In genomic region chr13:27425151-27425917, GRCh38 we compare ENCODE assay signal across 9 cellular contexts. TPM values are rescaled to one million over a fixed set of nuclear protein-coding genes. Genes with fewer than 3 reads are reported as not detected.
DNase-seq lines count a peak whose midpoint lies in the region; ATAC-seq, FAIRE-seq and TF ChIP-seq lines count a peak whose summit lies in the region.
"Had no signal": no experiment of that assay in that cellular context is flagged by ENCODE, and none has a peak within 500 bp of the region (broad histone marks: within the 10 kb centered on the region; RNA-seq: fewer than 3 reads in every experiment).

No MANE protein-coding gene starts in this region.

- TF ChIP-seq POLR2A in HepG2 (IDR thresholded peaks at IDR 0.05; ENCODE audit: insufficient read depth in 1 of 2, low read depth in 2 of 2, low read length in 2 of 2) = no peak

- CTCF ChIA-PET in activated CD4-positive, alpha-beta T cell treated with anti-CD3 and anti-CD28 coated beads, Interleukin-2, amount 10 ng/mL, durations not matched to agents 7 days and 5 days (lab: Charles Lee) = interaction anchor here (1.0 to 4.8 kb wide), 6 partner anchors 11 to 29 kb away, joined by 3 to 23 read pairs (median 4); no protein-coding TSS in a partner anchor
- CTCF ChIA-PET in HepG2 (lab: Yijun Ruan, JAX; ENCODE audit: low intra/inter-chr PET ratio, low total read pairs) = interaction anchor here (0.7 to 2.0 kb wide), 5 partner anchors 19 to 63 kb away, joined by 3 to 8 read pairs (median 7); no protein-coding TSS in a partner anchor

- H3K4me3 ChIP-seq in Karpas-422 (ENCODE audit: low read length) = peak overlapping the region; percentile 73
- peak overlapping the region; percentile 82 to 94 for H3K4me3 ChIP-seq in ascending aorta
- peak overlapping the region; percentile 46 to 74 (median 56); a peak in 5 of 6 replicates for H3K4me3 ChIP-seq in HepG2 (replicated peaks in 1 of 3; ENCODE audit: insufficient read depth in 1 of 3, low read depth in 2 of 3, low read length in 3 of 3)
- H3K4me3 ChIP-seq in thymus (ENCODE audit: low read length) = peak overlapping the region; percentile 76

- peaks cover 38% of the 10 kb centered on the region for H3K36me3 Mint-ChIP-seq in activated CD4-positive, alpha-beta T cell treated with anti-CD3 and anti-CD28 coated beads, Interleukin-2, amount 10 ng/mL, durations not matched to agents 7 days and 5 days (ENCODE audit: low read depth)

- no peak for DNase-seq in activated CD4-positive, alpha-beta T cell treated with anti-CD3 and anti-CD28 coated beads, Interleukin-2, amount 10 ng/mL, durations not matched to agents 7 days and 5 days
- DNase-seq in activated CD4-positive, alpha-beta T cell treated with anti-CD3 and anti-CD28 coated beads, Interleukin-2, amount 50 U/mL, for 1 hour = no peak
- DNase-seq in Karpas-422 = peak; percentile 59
- DNase-seq in ascending aorta (ENCODE audit: low spot score in 2 of 2) = no peak
- DNase-seq in HepG2 (ENCODE audit: low spot score) = no peak
- DNase-seq in NCI-H2081 (lab: John Stamatoyannopoulos, UW) = no peak

- no TSS peak for BruUV-seq in HepG2 (replicated peaks; lab: Mats Ljungman, UMichigan)

- TF ChIP-seq CTCF in ascending aorta (IDR thresholded peaks at IDR 0.05) = no peak
- TF ChIP-seq CTCF in HepG2 (CRISPR knock-in tag; IDR thresholded peaks at IDR 0.05) = no peak

- TF ChIP-seq EP300 in HepG2 (IDR thresholded peaks at IDR 0.05; ENCODE audit: low read depth in 2 of 2, low read length in 2 of 2) (no peak), HepG2 (CRISPR knock-in tag; IDR thresholded peaks at IDR 0.05; ENCODE audit: borderline replicate concordance) (no peak)

- H3K27ac Mint-ChIP-seq in activated CD4-positive, alpha-beta T cell treated with anti-CD3 and anti-CD28 coated beads, Interleukin-2, amount 10 ng/mL, durations not matched to agents 7 days and 5 days = peak overlapping the region; percentile 97

- POLR2A ChIA-PET in activated CD4-positive, alpha-beta T cell treated with anti-CD3 and anti-CD28 coated beads, Interleukin-2, amount 10 ng/mL, durations not matched to agents 7 days and 5 days (lab: Charles Lee) = interaction anchor here (1.4 to 1.8 kb wide), 2 partner anchors 17 to 25 kb away, joined by 4 to 10 read pairs; partner anchors contain the start of gene MTIF3
- POLR2A ChIA-PET in HepG2 (lab: Yijun Ruan, JAX) = interaction anchor here (0.6 to 3.4 kb wide), 10 partner anchors 9 to 52 kb away, joined by 3 to 38 read pairs (median 6); partner anchors contain the start of gene MTIF3

- H3K9me3 ChIP-seq in Karpas-422 (ENCODE audit: low read length) = no peaks in the 10 kb centered on the region
- no peaks in the 10 kb centered on the region for H3K9me3 ChIP-seq in ascending aorta
- no peaks in the 10 kb centered on the region for H3K9me3 ChIP-seq in HepG2 (ENCODE audit: low read length)
- no peaks in the 10 kb centered on the region for H3K9me3 ChIP-seq in thymus (ENCODE audit: control insufficient read depth)

- H3K4me2 ChIP-seq in Karpas-422 (ENCODE audit: low read depth, low read length, poor library complexity, severe bottlenecking) = peak overlapping the region; percentile 82
- peak overlapping the region; percentile 80 for H3K4me2 ChIP-seq in HepG2 (ENCODE audit: low read depth, low read length)

- H3K9ac ChIP-seq in Karpas-422 (ENCODE audit: low read length) (peak overlapping the region; percentile 99), HepG2 (ENCODE audit: insufficient read depth, low read depth, low read length) (peak overlapping the region; percentile 79)

- 66% methylated on average over 12 of the region's 13 CpGs for WGBS in HepG2 (ENCODE audit: low lambda C conversion rate)
- WGBS in thymus = 14% methylated on average over 13 of the region's 13 CpGs

- H3K27ac ChIP-seq in Karpas-422 (ENCODE audit: low read length) (peak overlapping the region; percentile 81), ascending aorta (peak overlapping the region; percentile 84 to 87), HepG2 (ENCODE audit: extremely low read length, insufficient read depth, low read length) (peak overlapping the region; percentile 77), thymus (ENCODE audit: low read depth) (peak overlapping the region; percentile 97)

- H3K79me2 ChIP-seq in Karpas-422 (ENCODE audit: low read length) = peaks cover 57% of the 10 kb centered on the region
- H3K79me2 ChIP-seq in HepG2 (ENCODE audit: insufficient read depth, low read length) = peaks cover 27% of the 10 kb centered on the region

- H3K27me3 Mint-ChIP-seq in activated CD4-positive, alpha-beta T cell treated with anti-CD3 and anti-CD28 coated beads, Interleukin-2, amount 10 ng/mL, durations not matched to agents 7 days and 5 days = no peaks in the 10 kb centered on the region

- H3K4me1 ChIP-seq in Karpas-422 (ENCODE audit: low read length) (peaks cover 25% of the 10 kb centered on the region), ascending aorta (peaks cover 9 to 22% of the 10 kb centered on the region in 2 donors), HepG2 (ENCODE audit: insufficient read depth, low read length) (peaks cover 51% of the 10 kb centered on the region), thymus (ENCODE audit: control insufficient read depth, insufficient read depth, low read length) (peaks cover 19% of the 10 kb centered on the region)

- H3K36me3 ChIP-seq in Karpas-422 (ENCODE audit: insufficient read depth, low read length) (peaks cover 34% of the 10 kb centered on the region), ascending aorta (peaks cover 10 to 18% of the 10 kb centered on the region in 2 donors), HepG2 (replicated peaks in 1 of 2; ENCODE audit: control insufficient read depth in 1 of 2, insufficient read depth in 2 of 2, low read length in 2 of 2) (peaks cover 9 to 30% of the 10 kb centered on the region in 2 experiments; a peak in 4 of 5 replicates), thymus (ENCODE audit: control insufficient read depth, insufficient read depth) (peaks cover 7% of the 10 kb centered on the region)

- ATAC-seq in HepG2 = peak; percentile 47
- ATAC-seq in GM21737 (IDR thresholded peaks at IDR 0.05; ENCODE audit: unreplicated experiment) = no peak

- no peaks in the 10 kb centered on the region for H3K9me3 Mint-ChIP-seq in activated CD4-positive, alpha-beta T cell treated with anti-CD3 and anti-CD28 coated beads, Interleukin-2, amount 10 ng/mL, durations not matched to agents 7 days and 5 days

- in situ Hi-C loops in HepG2 (cut with HindIII; ENCODE audit: extremely low pct_ligation_motif_present, low pct_unique_long_range_greater_than_20kb) = no loop called here

- H3K4me3 Mint-ChIP-seq in activated CD4-positive, alpha-beta T cell treated with anti-CD3 and anti-CD28 coated beads, Interleukin-2, amount 10 ng/mL, durations not matched to agents 7 days and 5 days = peak overlapping the region; percentile 87

- intact Hi-C loops in ascending aorta (cut with DNase I) = loop anchor here (2.0 to 5.0 kb wide), 4 partner anchors 51 to 441 kb away; partner anchors contain the start of genes RASL11A and USP12
- intact Hi-C loops in HepG2 (cut with micrococcal nuclease; ENCODE audit: unreplicated experiment) = loop anchor here (2.0 kb wide), 2 partner anchors 25 to 51 kb away; partner anchors contain the start of gene MTIF3

- H3K27me3 ChIP-seq in Karpas-422 (ENCODE audit: low read length) = no peaks in the 10 kb centered on the region
- no peaks in the 10 kb centered on the region for H3K27me3 ChIP-seq in ascending aorta
- no peaks in the 10 kb centered on the region for H3K27me3 ChIP-seq in HepG2 (ENCODE audit: control insufficient read depth in 1 of 2, insufficient read depth in 2 of 2, low read length in 2 of 2)
- H3K27me3 ChIP-seq in thymus (ENCODE audit: control insufficient read depth, insufficient read depth) = no peaks in the 10 kb centered on the region

- peaks cover 54% of the 10 kb centered on the region for H3K4me1 Mint-ChIP-seq in activated CD4-positive, alpha-beta T cell treated with anti-CD3 and anti-CD28 coated beads, Interleukin-2, amount 10 ng/mL, durations not matched to agents 7 days and 5 days

- peaks cover 18% of the 10 kb centered on the region; the same call in 1 of the 2 replicates for H4K20me1 ChIP-seq in Karpas-422 (ENCODE audit: insufficient read depth, low read depth, low read length)
- no peaks in the 10 kb centered on the region for H4K20me1 ChIP-seq in HepG2 (ENCODE audit: insufficient read depth, low read length)

- H2AFZ ChIP-seq in Karpas-422 (ENCODE audit: low read length) = peak overlapping the region; percentile 60; the same call in 1 of the 2 replicates
- H2AFZ ChIP-seq in HepG2 (ENCODE audit: low read length) = no peak overlapping the region

- no peaks in the 10 kb centered on the region for H3K9me2 ChIP-seq in Karpas-422 (replicated peaks; ENCODE audit: insufficient read depth, low read length)

- no peak for FAIRE-seq in HepG2 (lab: Jason Lieb, UNC)
- FAIRE-seq: endometrium had no signal

- TF ChIP-seq RAD21 in HepG2 (CRISPR knock-in tag; IDR thresholded peaks at IDR 0.05) = no peak

RNA-seq across cellular contexts. Expression of gene GTF3A, which starts 0.9 kb away (rescaled TPM):
- total RNA-seq in activated CD4-positive, alpha-beta T cell treated with anti-CD3 and anti-CD28 coated beads, Interleukin-2, amount 10 ng/mL, durations not matched to agents 7 days and 5 days = 100 to 1,000 TPM; 173 to 189 TPM
- total RNA-seq in Karpas-422 (2014; rRNA removed; shearing (Covaris generic); ENCODE audit: low replicate concordance) = 357 and 373 TPM in 2 replicates
- total RNA-seq in ascending aorta = 197 TPM
- total RNA-seq in HepG2 (2016; rRNA removed; fragmentation: Illumina TruSeq; extraction: Trizol) = 122 and 176 TPM in 2 replicates
- total RNA-seq in HepG2 (2016; cell fraction: cytosol; rRNA removed; fragmentation: Illumina TruSeq; extraction: Trizol; ENCODE audit: low read depth) = 1,005 and 1,074 TPM in 2 replicates
- total RNA-seq in HepG2 (2016; cell fraction: insoluble cytoplasmic fraction; rRNA removed; fragmentation: Illumina TruSeq; extraction: Trizol) = 110 and 173 TPM in 2 replicates
- total RNA-seq in HepG2 (2016; cell fraction: membrane; rRNA removed; fragmentation: Illumina TruSeq; extraction: Trizol) = 817 and 824 TPM in 2 replicates
- 71.9 and 77.8 TPM in 2 replicates for total RNA-seq in HepG2 (2016; cell fraction: nucleus; rRNA removed; fragmentation: Illumina TruSeq; extraction: Trizol)
- 36.0 and 42.1 TPM in 2 replicates for polyA plus RNA-seq in HepG2 (2011; rRNA removed)
- polyA plus RNA-seq in HepG2 (2011; cell fraction: cytosol; rRNA removed) = 36.5 and 39.7 TPM in 2 replicates
- 30.0 and 32.8 TPM in 2 replicates for polyA plus RNA-seq in HepG2 (2011; cell fraction: nucleus; rRNA removed)
- 67.4 and 79.3 TPM in 2 replicates for polyA plus RNA-seq in HepG2 (2012)
- 1,318 and 1,338 TPM in 2 replicates for polyA plus RNA-seq in HepG2 (2016; cell fraction: cytosol; fragmentation: Illumina TruSeq; extraction: Trizol; ENCODE audit: low read depth)
- 121 and 126 TPM in 2 replicates for polyA plus RNA-seq in HepG2 (2016; cell fraction: insoluble cytoplasmic fraction; fragmentation: Illumina TruSeq; extraction: Trizol; ENCODE audit: low read depth)
- 873 and 884 TPM in 2 replicates for polyA plus RNA-seq in HepG2 (2016; cell fraction: membrane; fragmentation: Illumina TruSeq; extraction: Trizol; ENCODE audit: low read depth)
- 118 and 129 TPM in 2 replicates for polyA plus RNA-seq in HepG2 (2016; cell fraction: nucleus; fragmentation: Illumina TruSeq; extraction: Trizol; ENCODE audit: insufficient read depth, low read depth)
- 25.1 and 47.9 TPM in 2 replicates for polyA minus RNA-seq in HepG2 (2011; rRNA and poly(A)+ RNA removed; ENCODE audit: low replicate concordance)
- polyA minus RNA-seq in HepG2 (2011; cell fraction: cytosol; rRNA and poly(A)+ RNA removed) = 16.9 and 22.6 TPM in 2 replicates
- polyA minus RNA-seq in HepG2 (2011; cell fraction: nucleus; rRNA and poly(A)+ RNA removed) = 16.4 and 20.8 TPM in 2 replicates
- 293 TPM for polyA plus RNA-seq in thymus

RNA-seq across cellular contexts. Expression of gene MTIF3, which starts 25.0 kb away (rescaled TPM):
- total RNA-seq in activated CD4-positive, alpha-beta T cell treated with anti-CD3 and anti-CD28 coated beads, Interleukin-2, amount 10 ng/mL, durations not matched to agents 7 days and 5 days = 10 to 100 TPM; 45.7 to 67.6 TPM
- 44.9 and 48.6 TPM in 2 replicates for total RNA-seq in Karpas-422 (2014; rRNA removed; shearing (Covaris generic); ENCODE audit: low replicate concordance)
- total RNA-seq in ascending aorta (23.6 TPM), HepG2 (2016; rRNA removed; fragmentation: Illumina TruSeq; extraction: Trizol) (40.6 and 59.2 TPM in 2 replicates)
- 23.2 and 29.0 TPM in 2 replicates for total RNA-seq in HepG2 (2016; cell fraction: cytosol; rRNA removed; fragmentation: Illumina TruSeq; extraction: Trizol; ENCODE audit: low read depth)
- total RNA-seq in HepG2 (2016; cell fraction: insoluble cytoplasmic fraction; rRNA removed; fragmentation: Illumina TruSeq; extraction: Trizol) = 41.6 and 55.7 TPM in 2 replicates
- total RNA-seq in HepG2 (2016; cell fraction: membrane; rRNA removed; fragmentation: Illumina TruSeq; extraction: Trizol) = 47.8 and 50.6 TPM in 2 replicates
- total RNA-seq in HepG2 (2016; cell fraction: nucleus; rRNA removed; fragmentation: Illumina TruSeq; extraction: Trizol) = 17.9 and 23.1 TPM in 2 replicates
- polyA plus RNA-seq in HepG2 (2011; rRNA removed) (24.6 and 33.7 TPM in 2 replicates), thymus (134 TPM)
- 20.9 and 29.7 TPM in 2 replicates for polyA plus RNA-seq in HepG2 (2011; cell fraction: cytosol; rRNA removed)
- 16.6 and 28.3 TPM in 2 replicates for polyA plus RNA-seq in HepG2 (2011; cell fraction: nucleus; rRNA removed)
- polyA plus RNA-seq in HepG2 (2012) = 31.1 and 36.0 TPM in 2 replicates
- 33.6 and 40.0 TPM in 2 replicates for polyA plus RNA-seq in HepG2 (2016; cell fraction: cytosol; fragmentation: Illumina TruSeq; extraction: Trizol; ENCODE audit: low read depth)
- 68.6 and 71.5 TPM in 2 replicates for polyA plus RNA-seq in HepG2 (2016; cell fraction: insoluble cytoplasmic fraction; fragmentation: Illumina TruSeq; extraction: Trizol; ENCODE audit: low read depth)
- polyA plus RNA-seq in HepG2 (2016; cell fraction: membrane; fragmentation: Illumina TruSeq; extraction: Trizol; ENCODE audit: low read depth) = 44.5 and 54.2 TPM in 2 replicates
- polyA plus RNA-seq in HepG2 (2016; cell fraction: nucleus; fragmentation: Illumina TruSeq; extraction: Trizol; ENCODE audit: insufficient read depth, low read depth) = 38.5 and 43.8 TPM in 2 replicates
- polyA minus RNA-seq in HepG2 (2011; rRNA and poly(A)+ RNA removed; ENCODE audit: low replicate concordance) = 3.4 and 7.8 TPM in 2 replicates
- 7.6 and 10.5 TPM in 2 replicates for polyA minus RNA-seq in HepG2 (2011; cell fraction: cytosol; rRNA and poly(A)+ RNA removed)
- 16.4 and 20.8 TPM in 2 replicates for polyA minus RNA-seq in HepG2 (2011; cell fraction: nucleus; rRNA and poly(A)+ RNA removed)
